7 cellular contexts compared by ENCODE assay signal in genomic region chr6:163675611-163676010, GRCh38.
"Had no signal": no experiment of that assay in that cellular context is flagged by ENCODE, and none has a peak within 500 bp of the region (broad histone marks: within the 10 kb centered on the region; RNA-seq: fewer than 3 reads in every experiment).

No MANE protein-coding gene starts in this region.

- H3K4me3 Mint-ChIP-seq: IgD-negative memory B cell had no signal

- FAIRE-seq: HepG2, HTR-8/SVneo, K562 had no signal

- ATAC-seq: HepG2, K562 had no signal

- H3K9me3 Mint-ChIP-seq: IgD-negative memory B cell had no signal

- H3K27ac Mint-ChIP-seq: IgD-negative memory B cell had no signal

- DNase-seq: IMR-90, KBM-7, KG1 had no signal

- H3K36me3 Mint-ChIP-seq: IgD-negative memory B cell had no signal
